In genomic region chr17:45160505-45161287, GRCh38 we compare ENCODE assay signal across 8 cellular contexts. TPM values are rescaled to one million over a fixed set of nuclear protein-coding genes. Genes with fewer than 3 reads are reported as not detected.
DNase-seq lines count a peak whose midpoint lies in the region; ATAC-seq lines count a peak whose summit lies in the region.

No MANE protein-coding gene starts in this region.

- CTCF ChIA-PET in naive thymus-derived CD4-positive, alpha-beta T cell (lab: Charles Lee): interaction anchor here (0.6 to 5.0 kb wide), 10 partner anchors 9 to 385 kb away, joined by 3 to 55 read pairs (median 5); partner anchors contain the start of genes ACBD4 and HEXIM1

- H3K27me3 ChIP-seq in naive thymus-derived CD4-positive, alpha-beta T cell (ENCODE audit: control insufficient read depth in 2 of 2, insufficient read depth in 2 of 2, low read length in 2 of 2): no peaks in the 10 kb centered on the region

- peak; percentile 36 for ATAC-seq in HG03025 (IDR thresholded peaks at IDR 0.05; ENCODE audit: low FRiP score, unreplicated experiment)
- ATAC-seq in esophagus mucosa: peak; percentile 41
- ATAC-seq in naive thymus-derived CD4-positive, alpha-beta T cell: peak; percentile 22

- POLR2A ChIA-PET in naive thymus-derived CD4-positive, alpha-beta T cell (lab: Charles Lee): interaction anchor here (0.7 to 9.7 kb wide), 19 partner anchors 11 to 251 kb away, joined by 3 to 516 read pairs (median 11); partner anchors contain the start of genes ACBD4, HEXIM1 and NMT1

- peak overlapping the region; percentile 95 for H3K4me3 ChIP-seq in naive thymus-derived CD4-positive, alpha-beta T cell (ENCODE audit: low read length)

- H3K27ac ChIP-seq in naive thymus-derived CD4-positive, alpha-beta T cell (ENCODE audit: low read depth, low read length): peak overlapping the region; percentile 98
- peak overlapping the region; percentile 95 for H3K27ac ChIP-seq in temporal lobe (ENCODE audit: low read depth, low read length)

- H3K27ac Mint-ChIP-seq in naive thymus-derived CD4-positive, alpha-beta T cell: peak overlapping the region; percentile 97 to 100 (median 98)

- peaks cover 15 to 27% of the 10 kb centered on the region in 2 donors for H3K4me1 ChIP-seq in naive thymus-derived CD4-positive, alpha-beta T cell (ENCODE audit: control insufficient read depth in 2 of 2, insufficient read depth in 2 of 2, low read length in 2 of 2)

- H3K9me3 ChIP-seq in naive thymus-derived CD4-positive, alpha-beta T cell (ENCODE audit: control insufficient read depth in 2 of 3, low read length in 3 of 3): no peaks in the 10 kb centered on the region

- peak overlapping the region; percentile 88 to 100 (median 96) for H3K4me3 Mint-ChIP-seq in naive thymus-derived CD4-positive, alpha-beta T cell

- intact Hi-C loops in naive thymus-derived CD4-positive, alpha-beta T cell (cut with micrococcal nuclease): loop anchor here (1.0 to 10.0 kb wide), 12 partner anchors 12 to 1678 kb away; partner anchors contain the start of genes DCAKD (in 2 of the 2), HEXIM1 (in 2 of the 2), MAP3K14 (in 2 of the 2) and NMT1 (in 2 of the 2)

- H3K36me3 ChIP-seq in naive thymus-derived CD4-positive, alpha-beta T cell (ENCODE audit: control insufficient read depth in 2 of 3, insufficient read depth in 3 of 3, low read length in 3 of 3): peaks cover 0 to 9% (median 0%) of the 10 kb centered on the region in 3 experiments

- peaks cover 29 to 52% (median 47%) of the 10 kb centered on the region in 7 donors for H3K4me1 Mint-ChIP-seq in naive thymus-derived CD4-positive, alpha-beta T cell

- no peaks in the 10 kb centered on the region for H3K9me3 Mint-ChIP-seq in naive thymus-derived CD4-positive, alpha-beta T cell

- H3K27me3 Mint-ChIP-seq in naive thymus-derived CD4-positive, alpha-beta T cell: no peaks in the 10 kb centered on the region

- DNase-seq in NCI-H510A (lab: John Stamatoyannopoulos, UW) (peak; percentile 54), NCI-H510A treated with DMSO at 0.1 percent for 48 hours (lab: John Stamatoyannopoulos, UW) (no peak), NCI-H748 treated with DMSO at 0.1 percent for 48 hours (lab: John Stamatoyannopoulos, UW) (peak; percentile 15)
- peak; percentile 76 for DNase-seq in activated T-cell treated with anti-CD3 and anti-CD28 coated beads, Interleukin-2, amount 50 U/mL, for 1 hour
- peak in 6 of 9 donors; percentile 32 to 75 (median 50) for DNase-seq in naive thymus-derived CD4-positive, alpha-beta T cell

- peaks cover 0 to 13% (median 6%) of the 10 kb centered on the region in 5 donors for H3K36me3 Mint-ChIP-seq in naive thymus-derived CD4-positive, alpha-beta T cell

RNA-seq across cellular contexts. Expression of gene HEXIM2, which starts 1.0 kb away (rescaled TPM):
- total RNA-seq in esophagus mucosa: 4.7 TPM
- total RNA-seq in naive thymus-derived CD4-positive, alpha-beta T cell: 1 to 10 TPM; 2.2 to 8.2 (median 3.4) TPM
- 1 to 10 TPM; 2.4 to 3.2 TPM for polyA plus RNA-seq in naive thymus-derived CD4-positive, alpha-beta T cell
- total RNA-seq in temporal lobe: 8.4 TPM

RNA-seq across cellular contexts. Expression of gene HEXIM1, which starts 12.4 kb away (rescaled TPM):
- 22.6 TPM for total RNA-seq in esophagus mucosa
- total RNA-seq in naive thymus-derived CD4-positive, alpha-beta T cell: 10 to 100 TPM; 28.5 to 41.3 (median 37.6) TPM
- polyA plus RNA-seq in naive thymus-derived CD4-positive, alpha-beta T cell: 1 to 10 TPM; 5.1 to 6.1 TPM
- total RNA-seq in temporal lobe: 8.1 TPM

RNA-seq across cellular contexts. Expression of gene ACBD4, which starts 25.2 kb away (rescaled TPM):
- total RNA-seq in esophagus mucosa: 3.5 TPM
- 10 to 100 TPM; 17.9 to 59.5 (median 31.3) TPM for total RNA-seq in naive thymus-derived CD4-positive, alpha-beta T cell
- polyA plus RNA-seq in naive thymus-derived CD4-positive, alpha-beta T cell: 10 to 100 TPM; 12.3 to 13.9 TPM
- 4.2 TPM for total RNA-seq in temporal lobe

RNA-seq across cellular contexts. Expression of gene PLCD3, which starts 28.4 kb away (rescaled TPM):
- total RNA-seq in esophagus mucosa: 34.2 TPM
- total RNA-seq in naive thymus-derived CD4-positive, alpha-beta T cell: 1 to 10 TPM; 2.0 to 5.1 (median 3.2) TPM
- under 1 TPM in 1 of 2 donors, not detected in 1; 0.21 TPM for polyA plus RNA-seq in naive thymus-derived CD4-positive, alpha-beta T cell
- 3.9 TPM for total RNA-seq in temporal lobe
